In genomic region chr2:120995656-120996190, GRCh38 we compare ENCODE assay signal across 26 cellular contexts.
"Had no signal": no experiment of that assay in that cellular context is flagged by ENCODE, and none has a peak within 500 bp of the region (broad histone marks: within the 10 kb centered on the region; RNA-seq: fewer than 3 reads in every experiment).

No MANE protein-coding gene starts in this region.

- H3K36me3 ChIP-seq: gastrocnemius medialis, neutrophil, pancreas, right lobe of liver, upper lobe of left lung had no signal

- DNase-seq: dermis blood vessel endothelial cell; effector memory CD8-positive, alpha-beta T cell; erythroblast; foreskin fibroblast; gastrocnemius medialis; left colon; mucosa of descending colon; naive B cell; pancreas; retina; small intestine; stimulated activated CD4-positive, alpha-beta T cell treated with anti-CD3 and anti-CD28 coated beads, Interleukin-15, amount 100 ng/mL, for 24 hours; stimulated activated CD4-positive, alpha-beta T cell treated with anti-CD3 and anti-CD28 coated beads, Interleukin-2, amount 100 ng/mL, for 48 hours; stimulated activated naive B cell treated with anti-CD40 and anti-IgM and Interleukin-4, amounts not matched to agents 10 μg/mL and 1 μg/mL and 100 μg/mL, for 72 hours; upper lobe of left lung had no signal

- H3K4me1 ChIP-seq: gastrocnemius medialis, pancreas, right lobe of liver, tibial nerve, upper lobe of left lung had no signal

- H3K4me3 Mint-ChIP-seq: effector memory CD8-positive, alpha-beta T cell; memory B cell; mesothelial cell of epicardium; naive B cell; natural killer cell treated with Interleukin-12 subunit alpha and Interleukin-12 subunit beta and Interleukin-15 and Interleukin-18, amount 100 ng/mL, for 72 hours; neural crest cell; stimulated activated naive B cell treated with anti-CD40 and anti-IgM and Interleukin-4, amounts not matched to agents 10 μg/mL and 1 μg/mL and 100 μg/mL, for 72 hours; stimulated activated naive CD8-positive, alpha-beta T cell treated with anti-CD3 and anti-CD28 coated beads, Interleukin-15, Interleukin-2, amounts not matched to agents 100 ng/mL and 50 ng/mL, for 24 hours had no signal

- H3K27me3 ChIP-seq: neutrophil, pancreas, right lobe of liver, tibial nerve, upper lobe of left lung had no signal

- ATAC-seq: effector memory CD8-positive, alpha-beta T cell; gastrocnemius medialis; left colon; mucosa of descending colon; natural killer cell treated with Interleukin-12 subunit alpha and Interleukin-12 subunit beta and Interleukin-15 and Interleukin-18, amount 100 ng/mL, for 72 hours; pancreas; right lobe of liver; stimulated activated naive B cell treated with anti-CD40 and anti-IgM and Interleukin-4, amounts not matched to agents 10 μg/mL and 1 μg/mL and 100 μg/mL, for 72 hours had no signal

- H3K9me3 Mint-ChIP-seq: effector memory CD8-positive, alpha-beta T cell; memory B cell; mesothelial cell of epicardium; natural killer cell treated with Interleukin-12 subunit alpha and Interleukin-12 subunit beta and Interleukin-15 and Interleukin-18, amount 100 ng/mL, for 72 hours; neural crest cell; stimulated activated naive CD8-positive, alpha-beta T cell treated with anti-CD3 and anti-CD28 coated beads, Interleukin-15, Interleukin-2, amounts not matched to agents 100 ng/mL and 50 ng/mL, for 24 hours had no signal

- H3K27ac Mint-ChIP-seq: effector memory CD8-positive, alpha-beta T cell; memory B cell; mesothelial cell of epicardium; naive B cell; natural killer cell treated with Interleukin-12 subunit alpha and Interleukin-12 subunit beta and Interleukin-15 and Interleukin-18, amount 100 ng/mL, for 72 hours; stimulated activated naive B cell treated with anti-CD40 and anti-IgM and Interleukin-4, amounts not matched to agents 10 μg/mL and 1 μg/mL and 100 μg/mL, for 72 hours; stimulated activated naive CD8-positive, alpha-beta T cell treated with anti-CD3 and anti-CD28 coated beads, Interleukin-15, Interleukin-2, amounts not matched to agents 100 ng/mL and 50 ng/mL, for 24 hours had no signal

- H3K4me3 ChIP-seq: coronary artery, gastrocnemius medialis, lung, mucosa of descending colon, pancreas, right lobe of liver, thoracic aorta, tibial nerve, upper lobe of left lung had no signal

- H3K27me3 Mint-ChIP-seq: naive B cell; stimulated activated naive B cell treated with anti-CD40 and anti-IgM and Interleukin-4, amounts not matched to agents 10 μg/mL and 1 μg/mL and 100 μg/mL, for 72 hours had no signal

- H3K4me1 Mint-ChIP-seq: memory B cell; naive B cell; neural crest cell; stimulated activated naive B cell treated with anti-CD40 and anti-IgM and Interleukin-4, amounts not matched to agents 10 μg/mL and 1 μg/mL and 100 μg/mL, for 72 hours had no signal

- H3K27ac ChIP-seq: coronary artery, gastrocnemius medialis, neutrophil, pancreas, right lobe of liver, thoracic aorta, tibial nerve, upper lobe of left lung had no signal

- H3K9me3 ChIP-seq: gastrocnemius medialis, mucosa of descending colon, neutrophil, pancreas, right lobe of liver, thoracic aorta, tibial nerve, upper lobe of left lung had no signal

- H3K36me3 Mint-ChIP-seq: memory B cell; naive B cell; natural killer cell treated with Interleukin-12 subunit alpha and Interleukin-12 subunit beta and Interleukin-15 and Interleukin-18, amount 100 ng/mL, for 72 hours; stimulated activated naive B cell treated with anti-CD40 and anti-IgM and Interleukin-4, amounts not matched to agents 10 μg/mL and 1 μg/mL and 100 μg/mL, for 72 hours had no signal
